Comparison of ENCODE assay signal across 5 cellular contexts in the genomic region with DNA sequence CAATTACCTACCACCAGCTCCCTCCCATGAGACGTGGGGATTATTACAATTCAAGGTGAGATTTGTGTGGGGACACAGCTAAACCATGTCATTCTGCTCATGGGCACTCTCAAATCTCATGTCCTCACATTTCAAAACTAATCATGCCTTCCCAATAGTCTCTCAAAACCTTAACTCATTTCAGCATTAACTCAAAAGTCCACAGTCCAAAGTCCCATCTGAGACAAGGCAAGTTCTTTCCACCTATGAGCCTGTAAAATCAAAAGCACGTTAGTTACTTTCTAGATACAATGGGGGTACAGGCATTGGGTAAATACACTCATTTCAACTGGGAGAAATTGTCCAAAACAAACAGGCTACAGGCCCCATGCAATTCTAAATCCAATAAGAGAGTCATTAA.
DNase-seq lines count a peak whose midpoint lies in the region; ATAC-seq, FAIRE-seq and TF ChIP-seq lines count a peak whose summit lies in the region.
"Not testable (repeated sequence)": the region's sequence is repeated elsewhere in the genome, so short reads cannot be mapped to it uniquely, and the experiment has no call there.

No MANE protein-coding gene starts in this region.

- not testable (repeated sequence) for H4K20me1 ChIP-seq in hepatocyte (ENCODE audit: insufficient read depth, poor library complexity, severe bottlenecking); neural progenitor cell (ENCODE audit: low read depth)

- H3K4me1 Mint-ChIP-seq in neural progenitor cell: peaks cover 28% of the 10 kb centered on the region

- not testable (repeated sequence) for H3K9ac ChIP-seq in liver (ENCODE audit: low read depth in 1 of 2, low read length in 2 of 2); neural progenitor cell

- peaks cover 14% of the 10 kb centered on the region for H3K27me3 Mint-ChIP-seq in neural progenitor cell (ENCODE audit: insufficient read depth, low read depth)

- not testable (repeated sequence) for H3K27ac Mint-ChIP-seq in neural progenitor cell

- not testable (repeated sequence) for H3K79me2 ChIP-seq in hepatocyte; neural progenitor cell (ENCODE audit: low read depth)

- H3K9me3 ChIP-seq in hepatocyte (ENCODE audit: low read depth); liver (ENCODE audit: control insufficient read depth in 4 of 4, low read length in 3 of 4); neural progenitor cell (ENCODE audit: low read depth); small intestine (ENCODE audit: control insufficient read depth, low read depth): not testable (repeated sequence)

- FAIRE-seq in small intestine (lab: Jason Lieb, UNC): not testable (repeated sequence)

- H3K4me1 ChIP-seq in hepatocyte (ENCODE audit: insufficient read depth); liver (ENCODE audit: control insufficient read depth in 4 of 4, insufficient read depth in 4 of 4, low read length in 3 of 4); small intestine (ENCODE audit: control insufficient read depth in 2 of 2, insufficient read depth in 1 of 2, low read depth in 1 of 2, low read length in 1 of 2): not testable (repeated sequence)
- H3K4me1 ChIP-seq in neural progenitor cell: peaks cover 34% of the 10 kb centered on the region

- H3K9me3 Mint-ChIP-seq in neural progenitor cell: peaks cover 27% of the 10 kb centered on the region

- ATAC-seq in left colon: peak; percentile 53

- DNase-seq in hepatocyte (ENCODE audit: low spot score); left colon; neural progenitor cell (ENCODE audit: low spot score): not testable (repeated sequence)
- peak; percentile 51 for DNase-seq in small intestine

- WGBS in hepatocyte (ENCODE audit: low lambda C conversion rate, missing lambda C conversion rate): 59% methylated on average over 2 of the region's 2 CpGs
- WGBS in liver: 46% methylated on average over 2 of the region's 2 CpGs
- WGBS in small intestine, 3 donors: 41 to 57% (median 50%) methylated on average over 2 of the region's 2 CpGs

- H3K36me3 Mint-ChIP-seq in neural progenitor cell: not testable (repeated sequence)

- not testable (repeated sequence) for H2AFZ ChIP-seq in hepatocyte; neural progenitor cell (replicated peaks)

- H3K9me2 ChIP-seq in hepatocyte (replicated peaks; ENCODE audit: insufficient read depth): not testable (repeated sequence)

- peak overlapping the region; percentile 36 for H3K27ac ChIP-seq in hepatocyte
- not testable (repeated sequence) for H3K27ac ChIP-seq in liver (ENCODE audit: low read depth in 1 of 2, low read length in 2 of 2); neural progenitor cell; small intestine (ENCODE audit: low read depth in 1 of 2, low read length in 1 of 2)

- H3K27me3 ChIP-seq in hepatocyte; liver (ENCODE audit: control insufficient read depth in 4 of 4, insufficient read depth in 4 of 4, low read length in 3 of 4); neural progenitor cell; small intestine (ENCODE audit: control insufficient read depth in 2 of 2, insufficient read depth in 2 of 2, low read length in 2 of 2): not testable (repeated sequence)

- TF ChIP-seq RAD21 in liver (IDR thresholded peaks at IDR 0.05): not testable (repeated sequence)

- TF ChIP-seq CTCF in hepatocyte (IDR thresholded peaks at IDR 0.05; ENCODE audit: poor library complexity); liver (IDR thresholded peaks at IDR 0.05; ENCODE audit: low read depth, low read length, missing input control); neural progenitor cell (IDR thresholded peaks at IDR 0.05): not testable (repeated sequence)

- H3F3A ChIP-seq in neural progenitor cell (ENCODE audit: low read depth): peaks cover 20% of the 10 kb centered on the region

- H3K4me3 Mint-ChIP-seq in neural progenitor cell: peak overlapping the region; percentile 62

- not testable (repeated sequence) for H3K36me3 ChIP-seq in hepatocyte (replicated peaks; ENCODE audit: insufficient read depth, low read depth); liver (ENCODE audit: control insufficient read depth in 4 of 4, insufficient read depth in 3 of 4, low read depth in 1 of 4, low read length in 3 of 4); neural progenitor cell; small intestine (ENCODE audit: control insufficient read depth in 2 of 2, insufficient read depth in 2 of 2, low read length in 2 of 2)

- intact Hi-C loops in left colon (cut with DNase I, micrococcal nuclease): not testable (repeated sequence)

- not testable (repeated sequence) for H3K4me3 ChIP-seq in hepatocyte; liver (ENCODE audit: low read depth in 1 of 3, low read length in 3 of 3); neural progenitor cell; small intestine (ENCODE audit: low read depth in 1 of 2, low read length in 2 of 2)

- not testable (repeated sequence) for H3K4me2 ChIP-seq in hepatocyte, neural progenitor cell

TF ChIP-seq in liver, 16 proteins besides CTCF, POLR2A, EP300 and RAD21:
- TF ChIP-seq HNF4A (conservative IDR thresholded peaks at IDR 0.05): peak; percentile 20 to 34
